In the genomic region with DNA sequence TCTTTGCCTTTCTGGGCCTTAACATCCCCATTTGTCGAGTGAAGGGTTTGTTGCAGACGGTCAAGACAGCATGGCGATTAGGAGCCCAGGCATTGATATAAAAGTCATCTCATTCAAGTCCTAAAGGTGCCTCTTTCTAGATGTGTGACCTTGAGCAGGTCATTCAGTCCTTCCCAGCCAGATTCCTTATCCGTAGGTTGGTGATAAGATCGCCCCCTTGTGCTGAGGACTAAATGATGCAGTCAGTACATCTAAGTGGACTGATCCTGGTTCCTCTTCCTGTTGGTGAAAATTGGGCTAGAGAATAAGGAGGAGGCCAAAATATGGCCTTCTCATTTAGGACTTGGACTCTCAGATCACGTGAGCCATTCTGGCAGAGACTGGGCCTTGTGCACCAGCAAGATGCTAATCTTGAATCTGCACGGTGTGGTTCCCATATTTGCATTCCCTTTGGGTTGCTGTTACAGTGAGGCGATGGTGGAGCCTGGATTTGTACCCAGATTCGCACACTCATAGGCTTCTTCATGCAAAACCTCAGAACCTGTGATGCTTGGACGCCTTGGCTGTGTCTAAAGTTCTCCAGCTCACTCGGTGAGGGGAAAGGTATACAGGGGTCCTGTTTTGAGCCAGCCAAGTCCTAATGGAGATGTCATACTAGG, we compare ENCODE assay signal across 14 cellular contexts.
DNase-seq lines count a peak whose midpoint lies in the region; ATAC-seq and TF ChIP-seq lines count a peak whose summit lies in the region.
"Had no signal": no experiment of that assay in that cellular context is flagged by ENCODE, and none has a peak within 500 bp of the region (broad histone marks: within the 10 kb centered on the region; RNA-seq: fewer than 3 reads in every experiment).

No MANE protein-coding gene starts in this region.

- H3K36me3 ChIP-seq in BE2C (no peaks in the 10 kb centered on the region), hepatocyte (replicated peaks; ENCODE audit: insufficient read depth, low read depth) (no peaks in the 10 kb centered on the region)

- H3K4me2 ChIP-seq in hepatocyte: no peak overlapping the region

- WGBS in hepatocyte (ENCODE audit: low lambda C conversion rate, missing lambda C conversion rate): 75% methylated on average over 11 of the region's 11 CpGs

- H3K4me3 ChIP-seq in BE2C (ENCODE audit: low read depth, low read length): no peak overlapping the region
- no peak overlapping the region for H3K4me3 ChIP-seq in hepatocyte
- H3K4me3 ChIP-seq: lung had no signal

- H3K4me1 ChIP-seq in BE2C: no peaks in the 10 kb centered on the region
- no peaks in the 10 kb centered on the region for H3K4me1 ChIP-seq in hepatocyte (ENCODE audit: insufficient read depth)

- TF ChIP-seq CTCF in BE2C (IDR thresholded peaks at IDR 0.05; ENCODE audit: low read depth, low read length): peak; percentile 62
- peak; percentile 54 for TF ChIP-seq CTCF in GM12873 (IDR thresholded peaks at IDR 0.05; ENCODE audit: insufficient read depth, low read depth, low read length, missing control alignments)
- peak; percentile 17 for TF ChIP-seq CTCF in hepatocyte (IDR thresholded peaks at IDR 0.05; ENCODE audit: poor library complexity)

- H3K9me3 ChIP-seq in BE2C (no peaks in the 10 kb centered on the region), hepatocyte (ENCODE audit: low read depth) (no peaks in the 10 kb centered on the region)

- no peak for DNase-seq in BE2C
- DNase-seq in NCI-H446 treated with DMSO at 0.1 percent for 48 hours (lab: John Stamatoyannopoulos, UW): peak; percentile 32
- peak; percentile 14 for DNase-seq in hepatocyte (ENCODE audit: low spot score)
- DNase-seq in stimulated activated CD4-positive, alpha-beta T cell treated with anti-CD3 and anti-CD28 coated beads, Interleukin-2, amount 100 ng/mL, for 24 hours: no peak
- DNase-seq in dedifferentiated amniotic fluid mesenchymal stem cell (ENCODE audit: extremely low spot score): no peak
- DNase-seq: activated CD4-positive, CD25-positive, alpha-beta regulatory T cell treated with anti-CD3 and anti-CD28 coated beads, Interleukin-2, amount 50 U/mL, for 72 hours; amniotic stem cell; GDM1; NCI-H510A had no signal

- H3K27me3 ChIP-seq in BE2C (no peaks in the 10 kb centered on the region), hepatocyte (peaks cover 5% of the 10 kb centered on the region)

- no peaks in the 10 kb centered on the region for H3K79me2 ChIP-seq in hepatocyte

- ATAC-seq in HG02938 (IDR thresholded peaks at IDR 0.05; ENCODE audit: unreplicated experiment) (no peak), esophagus mucosa (no peak)
- ATAC-seq: stimulated activated memory B cell treated with anti-CD40 and anti-IgM and Interleukin-4, amounts not matched to agents 10 μg/mL and 1 μg/mL and 100 μg/mL, for 72 hours had no signal

- H3K9me2 ChIP-seq in hepatocyte (replicated peaks; ENCODE audit: insufficient read depth): no peaks in the 10 kb centered on the region

- no peak overlapping the region for H3K27ac ChIP-seq in hepatocyte

- H2AFZ ChIP-seq in hepatocyte: no peak overlapping the region

- no peaks in the 10 kb centered on the region for H4K20me1 ChIP-seq in hepatocyte (ENCODE audit: insufficient read depth, poor library complexity, severe bottlenecking)

Comparison
In these comparisons a context has a peak if more than half of its experiments do, and no peak if none do; other contexts are left out.
1. DNase-seq: peak in NCI-H446 treated with DMSO at 0.1 percent for 48 hours (single experiment) and hepatocyte (single experiment); none in BE2C (single experiment), stimulated activated CD4-positive, alpha-beta T cell treated with anti-CD3 and anti-CD28 coated beads, Interleukin-2, amount 100 ng/mL, for 24 hours (0 of 2) and dedifferentiated amniotic fluid mesenchymal stem cell (single experiment).
2. Peak in every context shown above with its lines, with median percentiles within 50 percentile points of each other: CTCF ChIP-seq.